Comparison of ENCODE assay signal across 8 cellular contexts in genomic region chr17:17994271-17994670, GRCh38. TPM values are rescaled to one million over a fixed set of nuclear protein-coding genes. Genes with fewer than 3 reads are reported as not detected.
A peak's percentile ranks its signal among the peaks of the same experiment; 100 is the strongest.
DNase-seq lines count a peak whose midpoint lies in the region; ATAC-seq and TF ChIP-seq lines count a peak whose summit lies in the region.

No MANE protein-coding gene starts in this region.

- H3K4me3 Mint-ChIP-seq in T-cell: no peak overlapping the region

- DNase-seq in stimulated activated CD4-positive, alpha-beta T cell treated with anti-CD3 and anti-CD28 coated beads, Interleukin-12 subunit alpha, Interleukin-12 subunit beta, amount 100 ng/mL, for 4 hours: peak; percentile 7
- DNase-seq in stimulated activated CD4-positive, alpha-beta T cell treated with anti-CD3 and anti-CD28 coated beads, Interleukin-4, amount 100 ng/mL, for 24 hours: no peak
- DNase-seq in T-cell: peak in 16 of 34 experiments; percentile 3 to 34 (median 7)
- DNase-seq in left ventricle myocardium superior: peak; percentile 66
- DNase-seq in stomach: peak; percentile 43
- no peak for DNase-seq in epidermal melanocyte (ENCODE audit: insufficient read length, low spot score)
- DNase-seq in SKM-1 treated with dmso at 0.1 percent for 144 hours (lab: John Stamatoyannopoulos, UW; ENCODE audit: unreplicated experiment): no peak

- TF ChIP-seq POLR2A in stomach (IDR thresholded peaks at IDR 0.05) (no peak), gastroesophageal sphincter (IDR thresholded peaks at IDR 0.05) (no peak)

- peak; percentile 42 to 53 (median 47) for ATAC-seq in T-cell (replicated peaks in 1 of 4)
- ATAC-seq in left ventricle myocardium superior: peak; percentile 88
- ATAC-seq in gastroesophageal sphincter: no peak

- no peaks in the 10 kb centered on the region for H3K4me1 Mint-ChIP-seq in T-cell

- H3K27ac ChIP-seq in stomach: no peak overlapping the region
- H3K27ac ChIP-seq in gastroesophageal sphincter: no peak overlapping the region

- H3K4me3 ChIP-seq in stomach: no peak overlapping the region
- no peak overlapping the region for H3K4me3 ChIP-seq in gastroesophageal sphincter

- no peaks in the 10 kb centered on the region for H3K27me3 ChIP-seq in stomach
- no peaks in the 10 kb centered on the region for H3K27me3 ChIP-seq in gastroesophageal sphincter

- intact Hi-C loops in left ventricle myocardium superior (cut with micrococcal nuclease) (no loop called here), stomach (cut with DNase I; ENCODE audit: low total_unique reads) (no loop called here)

- H3K27ac Mint-ChIP-seq in T-cell: no peak overlapping the region

- peaks cover 0 to 20% (median 0%) of the 10 kb centered on the region in 4 donors for H3K36me3 ChIP-seq in stomach
- peaks cover 0 to 2% of the 10 kb centered on the region in 2 donors for H3K36me3 ChIP-seq in gastroesophageal sphincter

- H3K4me1 ChIP-seq in stomach (peaks cover 0 to 12% (median 0%) of the 10 kb centered on the region in 4 donors), gastroesophageal sphincter (no peaks in the 10 kb centered on the region)

- CTCF ChIA-PET in T-cell (lab: Charles Lee): interaction anchor here (0.5 to 1.1 kb wide), 2 partner anchors 22 to 233 kb away, joined by 3 read pairs; partner anchors contain the start of gene TOM1L2 (in 1 of the 2)

- no peaks in the 10 kb centered on the region for H3K9me3 Mint-ChIP-seq in T-cell

- H3K27me3 Mint-ChIP-seq in T-cell: no peaks in the 10 kb centered on the region

- H3K9me3 ChIP-seq in stomach (no peaks in the 10 kb centered on the region), gastroesophageal sphincter (no peaks in the 10 kb centered on the region)

- peak in 3 of 7 experiments; percentile 16 to 26 (median 25) for TF ChIP-seq CTCF in stomach (IDR thresholded peaks at IDR 0.05)
- no peak for TF ChIP-seq CTCF in gastroesophageal sphincter (IDR thresholded peaks at IDR 0.05)

- TF ChIP-seq EP300 in stomach (IDR thresholded peaks at IDR 0.05): no peak
- TF ChIP-seq EP300 in gastroesophageal sphincter (IDR thresholded peaks at IDR 0.05): no peak

- POLR2A ChIA-PET in T-cell (lab: Charles Lee): no interaction called here

- 30 to 60% (median 46%) methylated on average over 13 of the region's 13 CpGs for WGBS in stomach, 5 donors
- 72 to 80% methylated on average over 1 to 4 of the region's 13 CpGs for WGBS in gastroesophageal sphincter (ENCODE audit: low coverage in 1 of 2), 2 donors

- H3K36me3 Mint-ChIP-seq in T-cell: no peaks in the 10 kb centered on the region

RNA-seq across cellular contexts. Expression of gene DRC3, which starts 21.6 kb away (rescaled TPM):
- total RNA-seq in T-cell: under 1 TPM in 3 of 5 donors, not detected in 2; 0.32 to 0.58 (median 0.53) TPM
- total RNA-seq in left ventricle myocardium superior: 1.5 TPM
- total RNA-seq in stomach: 10 to 100 TPM in 1 of 5 donors, 1 to 10 TPM in 3, not detected in 1; 1.1 to 16.5 (median 2.2) TPM
- polyA plus RNA-seq in stomach: 1 to 10 TPM; 1.6 to 6.4 (median 1.7) TPM
- 1 to 10 TPM; 1.1 to 3.5 (median 1.7) TPM for total RNA-seq in gastroesophageal sphincter

RNA-seq across cellular contexts. Expression of gene TOM1L2, which starts 22.1 kb away (rescaled TPM):
- 10 to 100 TPM; 57.5 to 71.5 (median 61.9) TPM for total RNA-seq in T-cell
- total RNA-seq in left ventricle myocardium superior: 287 TPM
- 100 to 1,000 TPM in 1 of 5 donors, 10 to 100 TPM in 4; 33.8 to 154 (median 51.3) TPM for total RNA-seq in stomach
- polyA plus RNA-seq in stomach: 10 to 100 TPM; 13.3 to 24.2 (median 23.1) TPM
- total RNA-seq in gastroesophageal sphincter: 10 to 100 TPM; 49.6 to 88.9 (median 74.8) TPM

RNA-seq across cellular contexts. Expression of gene ATPAF2, which starts 44.7 kb away (rescaled TPM):
- 10 to 100 TPM; 23.6 to 32.9 (median 27.7) TPM for total RNA-seq in T-cell
- total RNA-seq in left ventricle myocardium superior: 37.0 TPM
- 100 to 1,000 TPM in 1 of 5 donors, 10 to 100 TPM in 2, 1 to 10 TPM in 2; 5.4 to 250 (median 17.6) TPM for total RNA-seq in stomach
- 10 to 100 TPM; 10.4 to 24.2 (median 20.6) TPM for polyA plus RNA-seq in stomach
- 10 to 100 TPM in 3 of 4 donors, 1 to 10 TPM in 1; 8.3 to 19.9 (median 12.3) TPM for total RNA-seq in gastroesophageal sphincter

RNA-seq across cellular contexts. Expression of gene GID4, which starts 44.9 kb away (rescaled TPM):
- total RNA-seq in T-cell (10 to 100 TPM in 2 of 5 donors, 1 to 10 TPM in 3; 7.9 to 12.3 (median 10.0) TPM), left ventricle myocardium superior (23.5 TPM), stomach (10 to 100 TPM in 3 of 5 donors, 1 to 10 TPM in 2; 3.5 to 18.1 (median 11.6) TPM), gastroesophageal sphincter (10 to 100 TPM; 22.8 to 44.8 (median 33.9) TPM)
- 1 to 10 TPM; 3.2 to 4.7 (median 3.5) TPM for polyA plus RNA-seq in stomach

Comparison
In these comparisons a context has a peak if more than half of its experiments do, and no peak if none do; other contexts are left out.
1. DNase-seq: peak in stimulated activated CD4-positive, alpha-beta T cell treated with anti-CD3 and anti-CD28 coated beads, Interleukin-12 subunit alpha, Interleukin-12 subunit beta, amount 100 ng/mL, for 4 hours (single experiment), left ventricle myocardium superior (single experiment) and stomach (single experiment); none in stimulated activated CD4-positive, alpha-beta T cell treated with anti-CD3 and anti-CD28 coated beads, Interleukin-4, amount 100 ng/mL, for 24 hours (single experiment), epidermal melanocyte (single experiment) and SKM-1 treated with dmso at 0.1 percent for 144 hours (single experiment).